10 cellular contexts compared by ENCODE assay signal in the genomic region with DNA sequence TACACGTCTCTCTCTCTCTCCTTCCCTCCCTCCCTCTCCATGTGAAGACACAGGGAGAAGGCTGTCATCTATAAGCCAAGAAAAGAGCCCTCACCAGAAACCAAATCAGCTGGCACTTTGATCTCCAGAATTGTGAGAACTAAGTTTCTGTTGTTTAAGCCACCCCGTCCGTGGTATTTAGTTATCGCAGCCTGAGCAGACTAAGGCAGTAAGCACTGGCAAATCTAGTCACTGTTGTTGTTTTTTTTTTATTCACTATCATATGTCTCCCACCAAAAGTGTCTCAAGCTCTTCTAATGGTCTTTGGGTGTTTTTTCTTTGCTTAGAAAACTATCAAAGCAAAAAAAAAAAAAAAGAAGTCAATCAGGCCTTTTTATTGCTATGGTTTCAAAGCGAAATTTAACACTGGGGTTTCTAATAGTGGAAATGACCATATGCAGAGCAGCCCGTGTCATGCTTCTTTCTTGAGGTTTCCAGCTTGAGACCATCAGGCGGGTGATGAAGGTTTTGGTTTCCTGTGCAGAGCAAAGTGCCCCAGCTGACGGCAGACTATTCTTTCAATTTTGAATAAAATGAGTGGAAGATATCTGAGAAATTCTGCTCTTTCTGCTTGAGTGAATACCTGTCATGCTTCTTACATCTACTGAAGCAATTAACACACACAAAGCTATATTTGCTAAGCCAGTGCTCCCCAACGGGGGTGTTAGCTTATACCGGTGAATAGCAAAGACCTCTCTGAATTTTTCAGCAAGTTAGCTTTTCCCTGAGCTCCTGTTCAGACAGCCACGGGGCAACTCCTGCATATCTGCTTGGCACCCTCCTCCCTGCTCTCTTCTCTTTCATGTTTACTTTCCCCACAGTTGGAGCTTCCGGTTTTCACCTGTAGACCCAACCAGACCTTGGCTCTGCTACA.
DNase-seq lines count a peak whose midpoint lies in the region; ATAC-seq lines count a peak whose summit lies in the region.
"Had no signal": no experiment of that assay in that cellular context is flagged by ENCODE, and none has a peak within 500 bp of the region (broad histone marks: within the 10 kb centered on the region; RNA-seq: fewer than 3 reads in every experiment).

No MANE protein-coding gene starts in this region.

- H3K9ac ChIP-seq in neuronal stem cell (ENCODE audit: low read depth, low read length, poor library complexity), result no peak overlapping the region

- H2AK5ac ChIP-seq in neuronal stem cell (ENCODE audit: low read depth, low read length), result no peak overlapping the region

- no peak overlapping the region for H3K4me2 ChIP-seq in neuronal stem cell (ENCODE audit: insufficient read depth, low read length, poor library complexity, severe bottlenecking)

- H3K14ac ChIP-seq in neuronal stem cell (ENCODE audit: low read length), result no peak overlapping the region

- H4K8ac ChIP-seq in neuronal stem cell (ENCODE audit: low read depth, low read length), result no peak overlapping the region

- no peaks in the 10 kb centered on the region for H3K9me3 Mint-ChIP-seq in immature natural killer cell
- H3K9me3 Mint-ChIP-seq: neural crest cell had no signal

- no peak overlapping the region for H2AFZ ChIP-seq in neuronal stem cell (ENCODE audit: low read length)

- H3K4me1 ChIP-seq in neuronal stem cell (ENCODE audit: control insufficient read depth in 2 of 2, insufficient read depth in 1 of 2, low read depth in 1 of 2, low read length in 2 of 2), result peaks cover 0 to 3% of the 10 kb centered on the region in 2 donors

- no peak overlapping the region for H2BK15ac ChIP-seq in neuronal stem cell (ENCODE audit: low read length)

- peaks cover 31 to 38% of the 10 kb centered on the region in 2 donors for H3K4me1 Mint-ChIP-seq in immature natural killer cell
- H3K4me1 Mint-ChIP-seq: neural crest cell had no signal

- H3K18ac ChIP-seq in neuronal stem cell (ENCODE audit: low read length), result no peak overlapping the region

- H3K27me3 Mint-ChIP-seq in immature natural killer cell (ENCODE audit: low read depth in 3 of 3), result peaks cover 23 to 28% (median 27%) of the 10 kb centered on the region in 3 donors

- no peaks in the 10 kb centered on the region for H3K9me3 ChIP-seq in neuronal stem cell (replicated peaks in 1 of 2; ENCODE audit: control insufficient read depth in 2 of 2, insufficient read depth in 1 of 2, low read depth in 1 of 2, low read length in 2 of 2)

- no peak overlapping the region for H2BK12ac ChIP-seq in neuronal stem cell (ENCODE audit: low read length)

- H3K23ac ChIP-seq in neuronal stem cell (ENCODE audit: low read depth, low read length, poor library complexity), result no peak overlapping the region

- peaks cover 0 to 10% (median 0%) of the 10 kb centered on the region in 3 donors for H3K36me3 Mint-ChIP-seq in immature natural killer cell

- peak; percentile 77 to 82 (median 78) for DNase-seq in immature natural killer cell
- no peak for DNase-seq in superior temporal gyrus (ENCODE audit: extremely low spot score)
- no peak for DNase-seq in RPMI8226
- DNase-seq in neuronal stem cell (ENCODE audit: low spot score), result no peak
- no peak for DNase-seq in NCI-H1436 treated with DMSO at 0.1 percent for 48 hours (lab: John Stamatoyannopoulos, UW)

- H3K79me1 ChIP-seq in neuronal stem cell (ENCODE audit: low read depth, low read length), result no peaks in the 10 kb centered on the region

- no peaks in the 10 kb centered on the region for H3K27me3 ChIP-seq in neuronal stem cell (ENCODE audit: control insufficient read depth in 3 of 3, insufficient read depth in 3 of 3, low read depth in 1 of 3, low read length in 3 of 3)

- no peak overlapping the region for H3K4ac ChIP-seq in neuronal stem cell (ENCODE audit: low read length)

- ATAC-seq in GM18520 (IDR thresholded peaks at IDR 0.05; ENCODE audit: unreplicated experiment) (peak; percentile 98), GM21447 (IDR thresholded peaks at IDR 0.05; ENCODE audit: unreplicated experiment) (peak; percentile 98), HG03354 (IDR thresholded peaks at IDR 0.05; ENCODE audit: poor library complexity, severe bottlenecking, unreplicated experiment) (peak; percentile 98)
- ATAC-seq: Panc1 had no signal

- H3K4me3 ChIP-seq in neuronal stem cell (ENCODE audit: low read length in 2 of 2), result no peak overlapping the region

- no peaks in the 10 kb centered on the region for H3K36me3 ChIP-seq in neuronal stem cell (replicated peaks in 1 of 2; ENCODE audit: control insufficient read depth in 2 of 2, insufficient read depth in 2 of 2, low read length in 2 of 2)

- H2BK120ac ChIP-seq in neuronal stem cell (ENCODE audit: low read depth, low read length), result no peak overlapping the region

- H3K4me3 Mint-ChIP-seq in immature natural killer cell, result peak overlapping the region; percentile 62 to 81 (median 76)
- H3K4me3 Mint-ChIP-seq: neural crest cell had no signal

- H3K27ac ChIP-seq in neuronal stem cell (replicated peaks; ENCODE audit: low read length), result no peak overlapping the region

- 100% methylated on average over 1 of the region's 12 CpGs; no CpG with 5 or more reads in 1 of the 2 donors for WGBS in neuronal stem cell (ENCODE audit: extremely low coverage in 2 of 2, insufficient read length in 2 of 2, insufficient replicate concordance in 1 of 2), 2 donors

- no peak overlapping the region for H4K91ac ChIP-seq in neuronal stem cell (ENCODE audit: low read depth, low read length, poor library complexity)

- H3K27ac Mint-ChIP-seq in immature natural killer cell, result peak overlapping the region; percentile 83 to 95 (median 90)

- no peak overlapping the region for H2BK5ac ChIP-seq in neuronal stem cell (ENCODE audit: low read length)

Comparison
In these comparisons a context has a peak if more than half of its experiments do, and no peak if none do; other contexts are left out.
1. DNase-seq: peak in immature natural killer cell (3 of 3); none in superior temporal gyrus (single experiment), RPMI8226 (single experiment), neuronal stem cell (single experiment) and NCI-H1436 treated with DMSO at 0.1 percent for 48 hours (single experiment).
2. Peak in every context shown above with its lines, with median percentiles within 50 percentile points of each other: ATAC-seq.